29 cellular contexts compared by ENCODE assay signal in genomic region chr4:41820473-41820872, GRCh38.
"Had no signal": no experiment of that assay in that cellular context is flagged by ENCODE, and none has a peak within 500 bp of the region (broad histone marks: within the 10 kb centered on the region; RNA-seq: fewer than 3 reads in every experiment).

No MANE protein-coding gene starts in this region.

- H3K27ac ChIP-seq: VCaP had no signal

- ATAC-seq: activated naive CD8-positive, alpha-beta T cell treated with anti-CD3 and anti-CD28 coated beads, Interleukin-2, amount 50 U/mL, for 24 hours; activated T-cell treated with anti-CD3 and anti-CD28 coated beads, Interleukin-2, amount 50 U/mL, for 4 hours had no signal

- DNase-seq: activated B cell treated with CpG ODN at 0.5 μM for 24 hours; activated CD4-positive, alpha-beta memory T cell treated with anti-CD3 and anti-CD28 coated beads for 36 hours; activated CD4-positive, alpha-beta T cell treated with anti-CD3 and anti-CD28 coated beads for 4 hours; activated CD4-positive, alpha-beta T cell treated with anti-CD3 and anti-CD28 coated beads, Interleukin-2, amount 50 U/mL, for 1 hour; activated CD4-positive, CD25-positive, alpha-beta regulatory T cell treated with anti-CD3 and anti-CD28 coated beads, Interleukin-2, amount 50 U/mL, for 72 hours; activated CD8-positive, alpha-beta memory T cell treated with anti-CD3 and anti-CD28 coated beads, Interleukin-2, amount 50 U/mL, for 4 hours; activated gamma-delta T cell treated with Interleukin-2 at 50 U/mL for 16 hours; activated naive CD4-positive, alpha-beta T cell treated with anti-CD3 and anti-CD28 coated beads for 36 hours; activated naive CD8-positive, alpha-beta T cell treated with anti-CD3 and anti-CD28 coated beads, Interleukin-2, amount 50 U/mL, for 24 hours; activated T-cell treated with anti-CD3 and anti-CD28 coated beads for 4 hours; activated T-cell treated with anti-CD3 and anti-CD28 coated beads, Interleukin-2, amount 50 U/mL, for 4 hours; anterior cingulate cortex; caudate nucleus; NCI-H1048; NCI-H1436 treated with DMSO at 0.1 percent for 48 hours; NCI-H1694 treated with DMSO at 0.1 percent for 48 hours; NCI-H2029 treated with DMSO at 0.1 percent for 48 hours; NCI-H2107; NCI-H2171; NCI-H510A; NCI-H526; NCI-H748 treated with DMSO at 0.1 percent for 48 hours; OCI-M1; Right ventricle myocardium superior; SW 1271; T-helper 1 cell; T-helper 2 cell; T-helper 9 cell had no signal
